Comparison of ENCODE assay signal across 22 cellular contexts in genomic region chr20:45179166-45179565, GRCh38. TPM values are rescaled to one million over a fixed set of nuclear protein-coding genes. Genes with fewer than 3 reads are reported as not detected.
DNase-seq lines count a peak whose midpoint lies in the region; ATAC-seq and TF ChIP-seq lines count a peak whose summit lies in the region.
"Had no signal": no experiment of that assay in that cellular context is flagged by ENCODE, and none has a peak within 500 bp of the region (broad histone marks: within the 10 kb centered on the region; RNA-seq: fewer than 3 reads in every experiment).

No MANE protein-coding gene starts in this region.

- no peak overlapping the region for H3K4me3 ChIP-seq in fibroblast of the aortic adventitia (ENCODE audit: low read depth, low read length)
- H3K4me3 ChIP-seq: BLaER1 treated with 17β-estradiol and CSF1 and Interleukin-3, amounts not matched to agents 10 nM and 100 nM; HAP-1; SJCRH30 had no signal

- DNase-seq in DMS 273 (lab: John Stamatoyannopoulos, UW; ENCODE audit: unreplicated experiment) (peak; percentile 62), DMS 273 treated with DMSO at 0.1 percent for 48 hours (lab: John Stamatoyannopoulos, UW) (no peak), RKO (ENCODE audit: low spot score) (peak; percentile 18), fibroblast of the aortic adventitia (ENCODE audit: low read depth) (peak; percentile 6), stromal cell of bone marrow (ENCODE audit: low read depth) (peak; percentile 55), NCI-H2029 treated with DMSO at 0.1 percent for 48 hours (lab: John Stamatoyannopoulos, UW) (no peak)
- no peak for DNase-seq in NK-92 treated with Interleukin-12 subunit alpha and Interleukin-12 subunit beta, amount 100 ng/mL, for 24 hours (lab: John Stamatoyannopoulos, UW)
- DNase-seq: ACHN; Caco-2; CD4-positive, alpha-beta memory T cell; Karpas-422; NCI-H1417; NCI-H1694 treated with DMSO at 0.1 percent for 48 hours; NCI-H510A; SJCRH30; T-cell had no signal

- ATAC-seq in HG02870 (IDR thresholded peaks at IDR 0.05; ENCODE audit: unreplicated experiment): no peak
- ATAC-seq: Panc1, T-cell had no signal

- TF ChIP-seq CTCF in fibroblast of the aortic adventitia (IDR thresholded peaks at IDR 0.05; ENCODE audit: insufficient read depth, low read length): no peak

RNA-seq across cellular contexts. Expression of gene PI3, which starts 4.5 kb away (rescaled TPM):
- total RNA-seq in fibroblast of the aortic adventitia (ENCODE audit: low replicate concordance): not detected in 2 replicates
- total RNA-seq: CD4-positive, alpha-beta memory T cell; Daoy; M059J; SJCRH30 had no signal

RNA-seq across cellular contexts. Expression of gene SEMG1, which starts 27.7 kb away (rescaled TPM):
- not detected in 2 replicates for total RNA-seq in fibroblast of the aortic adventitia (ENCODE audit: low replicate concordance)
- total RNA-seq: Caco-2; CD4-positive, alpha-beta memory T cell; Daoy; M059J; SJCRH30; T-cell had no signal

RNA-seq across cellular contexts. Expression of gene SEMG2, which starts 42.0 kb away (rescaled TPM):
- total RNA-seq in fibroblast of the aortic adventitia (ENCODE audit: low replicate concordance): not detected in 2 replicates
- total RNA-seq: Caco-2; CD4-positive, alpha-beta memory T cell; Daoy; M059J; SJCRH30; T-cell had no signal

RNA-seq across cellular contexts. Expression of gene WFDC12, which starts 54.9 kb away (rescaled TPM):
- not detected in 2 replicates for total RNA-seq in fibroblast of the aortic adventitia (ENCODE audit: low replicate concordance)
- total RNA-seq: Caco-2; CD4-positive, alpha-beta memory T cell; Daoy; M059J; SJCRH30; T-cell had no signal

Comparison
In these comparisons a context has a peak if more than half of its experiments do, and no peak if none do; other contexts are left out.
1. DNase-seq: peak in DMS 273 (single experiment), RKO (single experiment), fibroblast of the aortic adventitia (single experiment) and stromal cell of bone marrow (single experiment); none in DMS 273 treated with DMSO at 0.1 percent for 48 hours (single experiment), NK-92 treated with Interleukin-12 subunit alpha and Interleukin-12 subunit beta, amount 100 ng/mL, for 24 hours (single experiment) and NCI-H2029 treated with DMSO at 0.1 percent for 48 hours (single experiment).